In the genomic region with DNA sequence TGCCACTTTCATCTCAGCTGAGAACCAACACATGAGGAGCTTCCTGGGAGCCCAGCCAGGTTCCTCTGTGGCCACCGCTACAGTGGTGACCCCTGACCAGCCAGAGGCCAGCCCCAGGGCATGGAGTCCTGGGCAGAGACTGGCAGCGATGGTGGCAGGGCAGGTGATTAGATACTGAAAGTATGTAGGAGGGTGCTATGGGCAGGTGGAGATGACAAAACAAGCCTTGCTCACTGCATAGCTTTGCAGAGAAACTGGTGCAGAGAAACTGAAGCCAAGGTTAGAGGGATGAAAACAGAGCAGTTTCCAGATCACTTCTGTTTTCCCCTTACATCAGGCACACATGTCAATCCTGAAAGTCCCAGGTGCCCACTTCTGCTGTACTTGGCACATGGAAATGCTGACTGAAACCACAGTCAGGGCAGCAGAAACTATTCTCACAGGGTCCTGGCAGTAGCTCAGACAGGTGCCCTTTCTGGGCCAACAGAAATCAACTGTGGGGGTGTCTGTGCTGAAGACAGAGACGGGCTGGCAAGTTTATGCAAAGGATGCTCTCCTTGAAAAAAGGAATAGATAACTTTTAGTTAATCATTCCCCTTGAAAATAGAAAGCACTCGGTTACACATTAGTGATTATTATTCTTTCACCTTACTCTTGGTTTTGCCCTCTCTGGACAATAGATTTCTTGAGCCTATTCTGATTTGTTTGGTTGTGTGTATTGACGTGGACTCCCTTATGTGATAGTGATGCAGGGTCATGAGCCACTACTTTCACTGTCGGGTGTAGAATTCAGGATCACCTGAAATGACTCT, we compare ENCODE assay signal across 12 cellular contexts.
DNase-seq lines count a peak whose midpoint lies in the region; ATAC-seq and TF ChIP-seq lines count a peak whose summit lies in the region.
"Had no signal": no experiment of that assay in that cellular context is flagged by ENCODE, and none has a peak within 500 bp of the region (broad histone marks: within the 10 kb centered on the region; RNA-seq: fewer than 3 reads in every experiment).

No MANE protein-coding gene starts in this region.

- H3K4me3 Mint-ChIP-seq in activated B cell treated with CpG ODN at 0.5 μM for 24 hours, result no peak overlapping the region

- CTCF ChIA-PET in activated B cell treated with CpG ODN at 0.5 μM for 24 hours (lab: Charles Lee), result no interaction called here

- no peak for TF ChIP-seq CTCF in activated B cell treated with CpG ODN at 0.5 μM for 24 hours (IDR thresholded peaks at IDR 0.05)
- TF ChIP-seq CTCF in coronary artery (IDR thresholded peaks at IDR 0.05), result no peak

- intact Hi-C loops in activated B cell treated with CpG ODN at 0.5 μM for 24 hours (cut with micrococcal nuclease), result no loop called here
- intact Hi-C loops in right cardiac atrium (cut with DNase I), result no loop called here

- H3K4me3 ChIP-seq in coronary artery (no peak overlapping the region), right cardiac atrium (ENCODE audit: low read length) (no peak overlapping the region)
- H3K4me3 ChIP-seq: cardiac muscle cell, left ventricle myocardium inferior had no signal

- H3K27me3 Mint-ChIP-seq in activated B cell treated with CpG ODN at 0.5 μM for 24 hours, result no peaks in the 10 kb centered on the region

- peak; percentile 83 for ATAC-seq in HG02938 (IDR thresholded peaks at IDR 0.05; ENCODE audit: unreplicated experiment)
- peak; percentile 25 for ATAC-seq in activated B cell treated with CpG ODN at 0.5 μM for 24 hours (ENCODE audit: low read depth)
- no peak for ATAC-seq in SK-N-SH treated with all-trans-retinoic acid at 6 μM for 48 hours
- no peak for ATAC-seq in right cardiac atrium

- H3K27ac Mint-ChIP-seq in activated B cell treated with CpG ODN at 0.5 μM for 24 hours, result no peak overlapping the region

- H3K4me1 Mint-ChIP-seq in activated B cell treated with CpG ODN at 0.5 μM for 24 hours, result no peaks in the 10 kb centered on the region

- no peaks in the 10 kb centered on the region for H3K36me3 Mint-ChIP-seq in activated B cell treated with CpG ODN at 0.5 μM for 24 hours (ENCODE audit: low read depth)

- H3K9me3 ChIP-seq in right cardiac atrium (ENCODE audit: control insufficient read depth, low read length), result no peaks in the 10 kb centered on the region
- H3K9me3 ChIP-seq: left ventricle myocardium inferior had no signal

- no peak overlapping the region for H3K27ac ChIP-seq in coronary artery
- H3K27ac ChIP-seq in right cardiac atrium (ENCODE audit: low read length), result no peak overlapping the region
- H3K27ac ChIP-seq: cardiac muscle cell, left ventricle myocardium inferior had no signal

- POLR2A ChIA-PET in activated B cell treated with CpG ODN at 0.5 μM for 24 hours (lab: Charles Lee), result no interaction called here

- 83% methylated on average over 6 of the region's 6 CpGs for WGBS in right cardiac atrium

- DNase-seq in stimulated activated CD4-positive, alpha-beta T cell treated with anti-CD3 and anti-CD28 coated beads, Interleukin-4, amount 100 ng/mL, for 24 hours, result peak; percentile 31
- DNase-seq in stimulated activated CD4-positive, alpha-beta T cell treated with anti-CD3 and anti-CD28 coated beads, Interleukin-12 subunit alpha, Interleukin-12 subunit beta, amount 100 ng/mL, for 4 hours, result no peak
- DNase-seq in activated B cell treated with CpG ODN at 0.5 μM for 24 hours, result no peak
- DNase-seq in coronary artery (ENCODE audit: low spot score), result no peak
- no peak for DNase-seq in right cardiac atrium
- DNase-seq in cerebellar nuclear complex (lab: John Stamatoyannopoulos, UW), result no peak
- DNase-seq: DND-41, left ventricle myocardium inferior, NCI-H82 had no signal

- no peaks in the 10 kb centered on the region for H3K27me3 ChIP-seq in right cardiac atrium (ENCODE audit: control insufficient read depth, insufficient read depth)
- H3K27me3 ChIP-seq: cardiac muscle cell had no signal

- H3K4me1 ChIP-seq in right cardiac atrium (ENCODE audit: control insufficient read depth, insufficient read depth, low read length), result no peaks in the 10 kb centered on the region

- H3K9me3 Mint-ChIP-seq in activated B cell treated with CpG ODN at 0.5 μM for 24 hours, result no peaks in the 10 kb centered on the region

TF ChIP-seq in SK-N-SH treated with all-trans-retinoic acid at 6 μM for 48 hours, 23 proteins besides CTCF, POLR2A, EP300 and RAD21 (continues in another document):
- TF ChIP-seq ZNF70 (CRISPR knock-in tag; IDR thresholded peaks at IDR 0.05), result no peak
- TF ChIP-seq RARB (CRISPR knock-in tag; IDR thresholded peaks at IDR 0.05), result no peak
- no peak for TF ChIP-seq ZC3H10 (CRISPR knock-in tag; IDR thresholded peaks at IDR 0.05)
- no peak for TF ChIP-seq ISL1 (CRISPR knock-in tag; IDR thresholded peaks at IDR 0.05)
- no peak for TF ChIP-seq ZNF8 (CRISPR knock-in tag; IDR thresholded peaks at IDR 0.05)
- no peak for TF ChIP-seq ESRRG (CRISPR knock-in tag; IDR thresholded peaks at IDR 0.05)
- TF ChIP-seq SNAI2 (CRISPR knock-in tag; IDR thresholded peaks at IDR 0.05), result no peak
- TF ChIP-seq, protein P1, sequence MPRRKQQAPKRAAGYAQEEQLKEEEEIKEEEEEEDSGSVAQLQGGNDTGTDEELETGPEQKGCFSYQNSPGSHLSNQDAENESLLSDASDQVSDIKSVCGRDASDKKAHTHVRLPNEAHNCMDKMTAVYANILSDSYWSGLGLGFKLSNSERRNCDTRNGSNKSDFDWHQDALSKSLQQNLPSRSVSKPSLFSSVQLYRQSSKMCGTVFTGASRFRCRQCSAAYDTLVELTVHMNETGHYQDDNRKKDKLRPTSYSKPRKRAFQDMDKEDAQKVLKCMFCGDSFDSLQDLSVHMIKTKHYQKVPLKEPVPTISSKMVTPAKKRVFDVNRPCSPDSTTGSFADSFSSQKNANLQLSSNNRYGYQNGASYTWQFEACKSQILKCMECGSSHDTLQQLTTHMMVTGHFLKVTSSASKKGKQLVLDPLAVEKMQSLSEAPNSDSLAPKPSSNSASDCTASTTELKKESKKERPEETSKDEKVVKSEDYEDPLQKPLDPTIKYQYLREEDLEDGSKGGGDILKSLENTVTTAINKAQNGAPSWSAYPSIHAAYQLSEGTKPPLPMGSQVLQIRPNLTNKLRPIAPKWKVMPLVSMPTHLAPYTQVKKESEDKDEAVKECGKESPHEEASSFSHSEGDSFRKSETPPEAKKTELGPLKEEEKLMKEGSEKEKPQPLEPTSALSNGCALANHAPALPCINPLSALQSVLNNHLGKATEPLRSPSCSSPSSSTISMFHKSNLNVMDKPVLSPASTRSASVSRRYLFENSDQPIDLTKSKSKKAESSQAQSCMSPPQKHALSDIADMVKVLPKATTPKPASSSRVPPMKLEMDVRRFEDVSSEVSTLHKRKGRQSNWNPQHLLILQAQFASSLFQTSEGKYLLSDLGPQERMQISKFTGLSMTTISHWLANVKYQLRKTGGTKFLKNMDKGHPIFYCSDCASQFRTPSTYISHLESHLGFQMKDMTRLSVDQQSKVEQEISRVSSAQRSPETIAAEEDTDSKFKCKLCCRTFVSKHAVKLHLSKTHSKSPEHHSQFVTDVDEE (CRISPR knock-in tag; IDR thresholded peaks at IDR 0.05), result no peak
- TF ChIP-seq CSDC2 (CRISPR knock-in tag; IDR thresholded peaks at IDR 0.05), result no peak
- TF ChIP-seq BACH2 (CRISPR knock-in tag; IDR thresholded peaks at IDR 0.05; ENCODE audit: borderline replicate concordance), result no peak
- no peak for TF ChIP-seq OSR1 (CRISPR knock-in tag; IDR thresholded peaks at IDR 0.05)
- TF ChIP-seq, protein P2, sequence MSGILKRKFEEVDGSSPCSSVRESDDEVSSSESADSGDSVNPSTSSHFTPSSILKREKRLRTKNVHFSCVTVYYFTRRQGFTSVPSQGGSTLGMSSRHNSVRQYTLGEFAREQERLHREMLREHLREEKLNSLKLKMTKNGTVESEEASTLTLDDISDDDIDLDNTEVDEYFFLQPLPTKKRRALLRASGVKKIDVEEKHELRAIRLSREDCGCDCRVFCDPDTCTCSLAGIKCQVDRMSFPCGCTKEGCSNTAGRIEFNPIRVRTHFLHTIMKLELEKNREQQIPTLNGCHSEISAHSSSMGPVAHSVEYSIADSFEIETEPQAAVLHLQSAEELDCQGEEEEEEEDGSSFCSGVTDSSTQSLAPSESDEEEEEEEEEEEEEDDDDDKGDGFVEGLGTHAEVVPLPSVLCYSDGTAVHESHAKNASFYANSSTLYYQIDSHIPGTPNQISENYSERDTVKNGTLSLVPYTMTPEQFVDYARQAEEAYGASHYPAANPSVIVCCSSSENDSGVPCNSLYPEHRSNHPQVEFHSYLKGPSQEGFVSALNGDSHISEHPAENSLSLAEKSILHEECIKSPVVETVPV (CRISPR knock-in tag; IDR thresholded peaks at IDR 0.05), result no peak
- TF ChIP-seq ZFP3 (CRISPR knock-in tag; IDR thresholded peaks at IDR 0.05), result no peak
- TF ChIP-seq, protein P3, sequence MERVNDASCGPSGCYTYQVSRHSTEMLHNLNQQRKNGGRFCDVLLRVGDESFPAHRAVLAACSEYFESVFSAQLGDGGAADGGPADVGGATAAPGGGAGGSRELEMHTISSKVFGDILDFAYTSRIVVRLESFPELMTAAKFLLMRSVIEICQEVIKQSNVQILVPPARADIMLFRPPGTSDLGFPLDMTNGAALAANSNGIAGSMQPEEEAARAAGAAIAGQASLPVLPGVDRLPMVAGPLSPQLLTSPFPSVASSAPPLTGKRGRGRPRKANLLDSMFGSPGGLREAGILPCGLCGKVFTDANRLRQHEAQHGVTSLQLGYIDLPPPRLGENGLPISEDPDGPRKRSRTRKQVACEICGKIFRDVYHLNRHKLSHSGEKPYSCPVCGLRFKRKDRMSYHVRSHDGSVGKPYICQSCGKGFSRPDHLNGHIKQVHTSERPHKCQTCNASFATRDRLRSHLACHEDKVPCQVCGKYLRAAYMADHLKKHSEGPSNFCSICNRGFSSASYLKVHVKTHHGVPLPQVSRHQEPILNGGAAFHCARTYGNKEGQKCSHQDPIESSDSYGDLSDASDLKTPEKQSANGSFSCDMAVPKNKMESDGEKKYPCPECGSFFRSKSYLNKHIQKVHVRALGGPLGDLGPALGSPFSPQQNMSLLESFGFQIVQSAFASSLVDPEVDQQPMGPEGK (CRISPR knock-in tag; IDR thresholded peaks at IDR 0.05; ENCODE audit: borderline replicate concordance), result no peak
- no peak for TF ChIP-seq ZNF565 (CRISPR knock-in tag; conservative IDR thresholded peaks at IDR 0.05; ENCODE audit: low read depth)
- TF ChIP-seq TCF4 (CRISPR knock-in tag; IDR thresholded peaks at IDR 0.05; ENCODE audit: borderline replicate concordance), result no peak
- TF ChIP-seq PPARA (CRISPR knock-in tag; IDR thresholded peaks at IDR 0.05; ENCODE audit: borderline replicate concordance), result no peak

Comparison
In these comparisons a context has a peak if more than half of its experiments do, and no peak if none do; other contexts are left out.
1. ATAC-seq: peak in HG02938 (single experiment) and activated B cell treated with CpG ODN at 0.5 μM for 24 hours (single experiment); none in SK-N-SH treated with all-trans-retinoic acid at 6 μM for 48 hours (single experiment) and right cardiac atrium (0 of 2).